ENCODE assay signal across 14 cellular contexts in genomic region chr3:124836448-124836847, GRCh38. TPM values are rescaled to one million over a fixed set of nuclear protein-coding genes. Genes with fewer than 3 reads are reported as not detected.
DNase-seq lines count a peak whose midpoint lies in the region; ATAC-seq, FAIRE-seq and TF ChIP-seq lines count a peak whose summit lies in the region.
"Had no signal": no experiment of that assay in that cellular context is flagged by ENCODE, and none has a peak within 500 bp of the region (broad histone marks: within the 10 kb centered on the region; RNA-seq: fewer than 3 reads in every experiment).

No MANE protein-coding gene starts in this region.

- no peaks in the 10 kb centered on the region for H3K9me3 Mint-ChIP-seq in Calu3 (ENCODE audit: low read depth, unreplicated experiment)
- H3K9me3 Mint-ChIP-seq: activated T-cell treated with anti-CD3 and anti-CD28 coated beads, Interleukin-2, amount 50 U/mL, for 4 hours had no signal

- WGBS in right lobe of liver (ENCODE audit: insufficient coverage, low coverage, low lambda C conversion rate, missing lambda C conversion rate): 56% methylated on average over 1 of the region's 1 CpG
- 66 to 92% (median 88%) methylated on average over 1 of the region's 1 CpG for WGBS in stomach, 5 donors

- CTCF ChIA-PET in Calu3 (lab: Charles Lee): no interaction called here

- intact Hi-C loops in Calu3 (cut with micrococcal nuclease; ENCODE audit: unreplicated experiment) (loop anchor here (2.0 kb wide), 2 partner anchors 24 to 42 kb away; no protein-coding TSS in a partner anchor), right lobe of liver (cut with DNase I) (loop anchor here in 1 of 2 donors (10.0 kb wide), 1 partner anchor 48 kb away; the partner anchor contains the start of gene ITGB5), stomach (cut with DNase I; ENCODE audit: low total_unique reads) (no loop called here)

- no peak overlapping the region for H3K4me3 Mint-ChIP-seq in Calu3 (ENCODE audit: low read depth, unreplicated experiment)
- no peak overlapping the region for H3K4me3 Mint-ChIP-seq in T-helper 17 cell
- H3K4me3 Mint-ChIP-seq: activated T-cell treated with anti-CD3 and anti-CD28 coated beads, Interleukin-2, amount 50 U/mL, for 4 hours had no signal

- no peak for FAIRE-seq in frontal cortex (lab: Jason Lieb, UNC)
- FAIRE-seq: G401.6 had no signal

- H3K27ac Mint-ChIP-seq in Calu3 (ENCODE audit: unreplicated experiment) (peak overlapping the region; percentile 70), T-helper 17 cell (peak overlapping the region; percentile 86)

- peaks cover 78% of the 10 kb centered on the region for H3K4me1 Mint-ChIP-seq in Calu3 (ENCODE audit: low read depth, unreplicated experiment)
- H3K4me1 Mint-ChIP-seq in T-helper 17 cell: peaks cover 21% of the 10 kb centered on the region

- H3K9me3 ChIP-seq in T-helper 17 cell (ENCODE audit: control insufficient read depth, low read length, poor library complexity, severe bottlenecking) (no peaks in the 10 kb centered on the region), right lobe of liver (no peaks in the 10 kb centered on the region), stomach (no peaks in the 10 kb centered on the region)
- H3K9me3 ChIP-seq: BLaER1 treated with 17β-estradiol and CSF1 and Interleukin-3, amounts not matched to agents 10 nM and 100 nM; neutrophil had no signal

- TF ChIP-seq EP300 in stomach (IDR thresholded peaks at IDR 0.05): no peak

- BruUV-seq in Calu3 (replicated peaks; lab: Mats Ljungman, UMichigan): no TSS peak

- peak overlapping the region; percentile 81 to 95 (median 82) for H3K27ac ChIP-seq in right lobe of liver
- peak overlapping the region in 4 of 5 donors; percentile 74 to 84 (median 82) for H3K27ac ChIP-seq in stomach
- H3K27ac ChIP-seq: neutrophil had no signal

- H3K27me3 Mint-ChIP-seq in Calu3 (ENCODE audit: unreplicated experiment) (no peaks in the 10 kb centered on the region), T-helper 17 cell (peaks cover 30% of the 10 kb centered on the region)

- TF ChIP-seq POLR2A in right lobe of liver (IDR thresholded peaks at IDR 0.05) (no peak), stomach (IDR thresholded peaks at IDR 0.05) (no peak)

- no peak for DNase-seq in Calu3
- no peak for DNase-seq in T-helper 17 cell
- no peak for DNase-seq in right lobe of liver
- DNase-seq in stomach: no peak
- DNase-seq in hypothalamus (lab: John Stamatoyannopoulos, UW): no peak
- no peak for DNase-seq in dedifferentiated amniotic fluid mesenchymal stem cell (ENCODE audit: extremely low spot score)
- no peak for DNase-seq in frontal cortex (ENCODE audit: low spot score in 2 of 2)
- DNase-seq: activated T-cell treated with anti-CD3 and anti-CD28 coated beads, Interleukin-2, amount 50 U/mL, for 4 hours; foreskin melanocyte had no signal

- peaks cover 47% of the 10 kb centered on the region for H3K36me3 Mint-ChIP-seq in Calu3 (ENCODE audit: insufficient read depth, unreplicated experiment)
- H3K36me3 Mint-ChIP-seq in T-helper 17 cell (ENCODE audit: low read depth): peaks cover 3% of the 10 kb centered on the region

- H3K36me3 ChIP-seq in right lobe of liver (peaks cover 0 to 5% (median 1%) of the 10 kb centered on the region in 4 donors), stomach (peaks cover 2 to 13% (median 10%) of the 10 kb centered on the region in 4 donors)
- H3K36me3 ChIP-seq: neutrophil had no signal

- H3K4me3 ChIP-seq in right lobe of liver (peak overlapping the region in 1 of 3 donors; percentile 46), stomach (no peak overlapping the region)
- H3K4me3 ChIP-seq: BLaER1 treated with 17β-estradiol and CSF1 and Interleukin-3, amounts not matched to agents 10 nM and 100 nM had no signal

- no peak for TF ChIP-seq CTCF in Calu3 (IDR thresholded peaks at IDR 0.05; ENCODE audit: unreplicated experiment)
- TF ChIP-seq CTCF in right lobe of liver (IDR thresholded peaks at IDR 0.05): no peak
- TF ChIP-seq CTCF in stomach (IDR thresholded peaks at IDR 0.05): no peak

- ATAC-seq in T-helper 17 cell (no peak), right lobe of liver (no peak), GM18870 (IDR thresholded peaks at IDR 0.05; ENCODE audit: unreplicated experiment) (no peak)
- ATAC-seq: activated CD4-positive, CD25-positive, alpha-beta regulatory T cell treated with anti-CD3 and anti-CD28 coated beads, Interleukin-2, amount 50 U/mL, for 24 hours; activated T-cell treated with anti-CD3 and anti-CD28 coated beads, Interleukin-2, amount 50 U/mL, for 4 hours had no signal

- H3K4me1 ChIP-seq in right lobe of liver (peaks cover 0 to 62% (median 42%) of the 10 kb centered on the region in 4 donors), stomach (peaks cover 34 to 70% (median 51%) of the 10 kb centered on the region in 4 donors)

- H3K27me3 ChIP-seq in right lobe of liver (no peaks in the 10 kb centered on the region), stomach (no peaks in the 10 kb centered on the region)

RNA-seq across cellular contexts. Expression of gene ITGB5, which starts 50.7 kb away (rescaled TPM):
- total RNA-seq in Calu3 (2022): 193 and 225 TPM in 2 replicates
- total RNA-seq in T-helper 17 cell: 10 to 100 TPM in 1 of 2 donors, 1 to 10 TPM in 1; 3.1 to 61.3 TPM
- total RNA-seq in right lobe of liver: 100 to 1,000 TPM in 3 of 6 experiments, 10 to 100 TPM in 3; 61.3 to 125 (median 98.4) TPM
- total RNA-seq in stomach: 100 to 1,000 TPM in 2 of 5 donors, 10 to 100 TPM in 3; 49.2 to 205 (median 81.1) TPM
- 10 to 100 TPM in 2 of 3 donors, 1 to 10 TPM in 1; 8.2 to 16.4 (median 13.8) TPM for polyA plus RNA-seq in stomach
- 20.4 TPM for total RNA-seq in frontal cortex
